In genomic region chr6:26205161-26205624, GRCh38 we compare ENCODE assay signal across 1 cellular context.
TF ChIP-seq lines count a peak whose summit lies in the region.

No MANE protein-coding gene starts in this region.

TF ChIP-seq in H1, 55 proteins besides CTCF, POLR2A, EP300 and RAD21 (continued from another document):
- no peak for TF ChIP-seq CHD7 (IDR thresholded peaks at IDR 0.05; ENCODE audit: insufficient replicate concordance, low read length)
- 0 out of 4 replicates have a peak, but pooled peaks of 1 of the 2 experiments have one; percentile 4 for TF ChIP-seq SIN3A (conservative IDR thresholded peaks at IDR 0.05 in 1 of 2, IDR thresholded peaks at IDR 0.05 in 1 of 2; ENCODE audit: low read depth in 1 of 2, low read length in 2 of 2)
- TF ChIP-seq MAFK (IDR thresholded peaks at IDR 0.05; ENCODE audit: low read depth, low read length), result peak; percentile 4; the same call in 1 of the 2 replicates
- no peak for TF ChIP-seq TAF7 (optimal IDR thresholded peaks at IDR 0.05; ENCODE audit: borderline replicate concordance, low read depth, low read length)
- no peak for TF ChIP-seq ATF2 (IDR thresholded peaks at IDR 0.05; ENCODE audit: low read length)
- TF ChIP-seq RFX5 (IDR thresholded peaks at IDR 0.05; ENCODE audit: borderline replicate concordance, low read depth, low read length), result no peak
- peak; percentile 66 for TF ChIP-seq SIRT6 (IDR thresholded peaks at IDR 0.05; ENCODE audit: low read length)
- no peak for TF ChIP-seq TEAD4 (IDR thresholded peaks at IDR 0.05; ENCODE audit: low read depth, low read length)
- TF ChIP-seq USF2 (IDR thresholded peaks at IDR 0.05; ENCODE audit: low read length), result peak; percentile 11
- TF ChIP-seq KDM5A (IDR thresholded peaks at IDR 0.05; ENCODE audit: low read length), result no peak
- no peak for TF ChIP-seq MAX (IDR thresholded peaks at IDR 0.05)
- TF ChIP-seq CHD2 (IDR thresholded peaks at IDR 0.05; ENCODE audit: low read length), result peak; percentile 3; the same call in 1 of the 2 replicates
- peak; percentile 64; the same call in 1 of the 2 replicates for TF ChIP-seq TBP (IDR thresholded peaks at IDR 0.05; ENCODE audit: low read depth, low read length)
- TF ChIP-seq TAF1 (IDR thresholded peaks at IDR 0.05; ENCODE audit: low read depth, low read length), result peak; percentile 50; the same call in 1 of the 2 replicates
- peak; percentile 98; the same call in 1 of the 2 replicates for TF ChIP-seq POLR2AphosphoS5 (IDR thresholded peaks at IDR 0.05; ENCODE audit: low read depth, low read length)
- no peak for TF ChIP-seq BACH1 (IDR thresholded peaks at IDR 0.05; ENCODE audit: low read length)
- no peak for TF ChIP-seq SAP30 (IDR thresholded peaks at IDR 0.05; ENCODE audit: insufficient read depth, insufficient replicate concordance, low read length)
- TF ChIP-seq POU5F1 (IDR thresholded peaks at IDR 0.05; ENCODE audit: low read depth, low read length), result no peak
- peak; percentile 92 for TF ChIP-seq YY1 (IDR thresholded peaks at IDR 0.05; ENCODE audit: low read depth, low read length)
- TF ChIP-seq CHD1 (IDR thresholded peaks at IDR 0.05; ENCODE audit: low read depth, low read length), result peak; percentile 77
- TF ChIP-seq RBBP5 (IDR thresholded peaks at IDR 0.05; ENCODE audit: borderline replicate concordance, low read depth, low read length), result no peak; the same call in 1 of the 2 replicates
